24 cellular contexts compared by ENCODE assay signal in genomic region chr20:40865095-40865494, GRCh38.
"Had no signal": no experiment of that assay in that cellular context is flagged by ENCODE, and none has a peak within 500 bp of the region (broad histone marks: within the 10 kb centered on the region; RNA-seq: fewer than 3 reads in every experiment).

No MANE protein-coding gene starts in this region.

- H3K27ac ChIP-seq: body of pancreas, cardiac muscle cell, lower lobe of right lung, stomach, suprapubic skin, tibial nerve had no signal

- ATAC-seq: activated CD8-positive, alpha-beta memory T cell treated with anti-CD3 and anti-CD28 coated beads, Interleukin-2, amount 10 ng/mL, durations not matched to agents 7 days and 5 days; activated CD8-positive, alpha-beta T cell treated with anti-CD3 and anti-CD28 coated beads for 36 hours; body of pancreas; left colon; lower lobe of right lung; mucosa of descending colon; stimulated activated memory B cell treated with anti-CD40 and anti-IgM and Interleukin-4, amounts not matched to agents 10 μg/mL and 1 μg/mL and 100 μg/mL, for 72 hours had no signal

- H3K27ac Mint-ChIP-seq: activated B cell treated with CpG ODN at 0.5 μM for 24 hours; activated CD4-positive, alpha-beta T cell treated with anti-CD3 and anti-CD28 coated beads, Interleukin-2, amount 10 ng/mL, durations not matched to agents 24 days and 14 days; activated CD8-positive, alpha-beta memory T cell treated with anti-CD3 and anti-CD28 coated beads, Interleukin-2, amount 10 ng/mL, durations not matched to agents 7 days and 5 days; activated CD8-positive, alpha-beta T cell treated with anti-CD3 and anti-CD28 coated beads for 36 hours; activated naive CD4-positive, alpha-beta T cell treated with anti-CD3 and anti-CD28 coated beads, Interleukin-2, amount 10 ng/mL, durations not matched to agents 7 days and 5 days; dendritic cell treated with granulocyte-macrophage colony-stimulating factor and Interleukin-4, amounts not matched to agents 40 ng/mL and 50 ng/mL, for 4 days; stimulated activated memory B cell treated with anti-CD40 and anti-IgM and Interleukin-4, amounts not matched to agents 10 μg/mL and 1 μg/mL and 100 μg/mL, for 72 hours had no signal

- DNase-seq: activated B cell treated with CpG ODN at 0.5 μM for 24 hours; activated CD4-positive, alpha-beta T cell treated with anti-CD3 and anti-CD28 coated beads, Interleukin-2, amount 10 ng/mL, durations not matched to agents 24 days and 14 days; activated CD8-positive, alpha-beta memory T cell treated with anti-CD3 and anti-CD28 coated beads, Interleukin-2, amount 10 ng/mL, durations not matched to agents 7 days and 5 days; activated CD8-positive, alpha-beta T cell treated with anti-CD3 and anti-CD28 coated beads for 36 hours; activated effector memory CD4-positive, alpha-beta T cell treated with anti-CD3 and anti-CD28 coated beads, Interleukin-2, amount 50 U/mL, for 16 hours; activated naive CD4-positive, alpha-beta T cell treated with anti-CD3 and anti-CD28 coated beads, Interleukin-2, amount 10 ng/mL, durations not matched to agents 7 days and 5 days; activated T-cell treated with anti-CD3 and anti-CD28 coated beads for 4 hours; anterior cingulate cortex; body of pancreas; effector CD4-positive, alpha-beta T cell; erythroblast; foreskin melanocyte; left colon; lower lobe of right lung; mesendoderm; mucosa of descending colon; posterior cingulate gyrus; stimulated activated CD4-positive, alpha-beta T cell treated with anti-CD3 and anti-CD28 coated beads, Interleukin-1b, Interleukin-23, amount 100 ng/mL, for 48 hours; stomach had no signal

- H3K9me3 Mint-ChIP-seq: activated B cell treated with CpG ODN at 0.5 μM for 24 hours; activated CD4-positive, alpha-beta T cell treated with anti-CD3 and anti-CD28 coated beads, Interleukin-2, amount 10 ng/mL, durations not matched to agents 24 days and 14 days; activated CD8-positive, alpha-beta T cell treated with anti-CD3 and anti-CD28 coated beads for 36 hours; activated naive CD4-positive, alpha-beta T cell treated with anti-CD3 and anti-CD28 coated beads, Interleukin-2, amount 10 ng/mL, durations not matched to agents 7 days and 5 days; dendritic cell treated with granulocyte-macrophage colony-stimulating factor and Interleukin-4, amounts not matched to agents 40 ng/mL and 50 ng/mL, for 4 days; stimulated activated memory B cell treated with anti-CD40 and anti-IgM and Interleukin-4, amounts not matched to agents 10 μg/mL and 1 μg/mL and 100 μg/mL, for 72 hours had no signal

- H3K4me1 ChIP-seq: body of pancreas had no signal

- H3K36me3 ChIP-seq: cardiac muscle cell, lower lobe of right lung, stomach, suprapubic skin, tibial nerve had no signal

- H3K4me3 Mint-ChIP-seq: activated B cell treated with CpG ODN at 0.5 μM for 24 hours; activated CD4-positive, alpha-beta T cell treated with anti-CD3 and anti-CD28 coated beads, Interleukin-2, amount 10 ng/mL, durations not matched to agents 24 days and 14 days; activated CD8-positive, alpha-beta memory T cell treated with anti-CD3 and anti-CD28 coated beads, Interleukin-2, amount 10 ng/mL, durations not matched to agents 7 days and 5 days; activated CD8-positive, alpha-beta T cell treated with anti-CD3 and anti-CD28 coated beads for 36 hours; activated naive CD4-positive, alpha-beta T cell treated with anti-CD3 and anti-CD28 coated beads, Interleukin-2, amount 10 ng/mL, durations not matched to agents 7 days and 5 days; dendritic cell treated with granulocyte-macrophage colony-stimulating factor and Interleukin-4, amounts not matched to agents 40 ng/mL and 50 ng/mL, for 4 days; stimulated activated memory B cell treated with anti-CD40 and anti-IgM and Interleukin-4, amounts not matched to agents 10 μg/mL and 1 μg/mL and 100 μg/mL, for 72 hours had no signal

- H3K4me1 Mint-ChIP-seq: activated B cell treated with CpG ODN at 0.5 μM for 24 hours; activated CD4-positive, alpha-beta T cell treated with anti-CD3 and anti-CD28 coated beads, Interleukin-2, amount 10 ng/mL, durations not matched to agents 24 days and 14 days; activated CD8-positive, alpha-beta memory T cell treated with anti-CD3 and anti-CD28 coated beads, Interleukin-2, amount 10 ng/mL, durations not matched to agents 7 days and 5 days; activated naive CD4-positive, alpha-beta T cell treated with anti-CD3 and anti-CD28 coated beads, Interleukin-2, amount 10 ng/mL, durations not matched to agents 7 days and 5 days; stimulated activated memory B cell treated with anti-CD40 and anti-IgM and Interleukin-4, amounts not matched to agents 10 μg/mL and 1 μg/mL and 100 μg/mL, for 72 hours had no signal

- H3K4me3 ChIP-seq: body of pancreas, cardiac muscle cell, lower lobe of right lung, mucosa of descending colon, stomach, suprapubic skin, tibial nerve had no signal

- H3K36me3 Mint-ChIP-seq: activated CD8-positive, alpha-beta memory T cell treated with anti-CD3 and anti-CD28 coated beads, Interleukin-2, amount 10 ng/mL, durations not matched to agents 7 days and 5 days; activated naive CD4-positive, alpha-beta T cell treated with anti-CD3 and anti-CD28 coated beads, Interleukin-2, amount 10 ng/mL, durations not matched to agents 7 days and 5 days; stimulated activated memory B cell treated with anti-CD40 and anti-IgM and Interleukin-4, amounts not matched to agents 10 μg/mL and 1 μg/mL and 100 μg/mL, for 72 hours had no signal

- H3K27me3 Mint-ChIP-seq: activated B cell treated with CpG ODN at 0.5 μM for 24 hours; activated CD8-positive, alpha-beta T cell treated with anti-CD3 and anti-CD28 coated beads for 36 hours; dendritic cell treated with granulocyte-macrophage colony-stimulating factor and Interleukin-4, amounts not matched to agents 40 ng/mL and 50 ng/mL, for 4 days; stimulated activated memory B cell treated with anti-CD40 and anti-IgM and Interleukin-4, amounts not matched to agents 10 μg/mL and 1 μg/mL and 100 μg/mL, for 72 hours had no signal

- H3K27me3 ChIP-seq: body of pancreas, cardiac muscle cell, stomach, suprapubic skin, tibial nerve had no signal

- H3K9me3 ChIP-seq: body of pancreas, lower lobe of right lung, mucosa of descending colon, stomach, suprapubic skin, tibial nerve had no signal
